ENCODE assay signal across 8 cellular contexts in the genomic region with DNA sequence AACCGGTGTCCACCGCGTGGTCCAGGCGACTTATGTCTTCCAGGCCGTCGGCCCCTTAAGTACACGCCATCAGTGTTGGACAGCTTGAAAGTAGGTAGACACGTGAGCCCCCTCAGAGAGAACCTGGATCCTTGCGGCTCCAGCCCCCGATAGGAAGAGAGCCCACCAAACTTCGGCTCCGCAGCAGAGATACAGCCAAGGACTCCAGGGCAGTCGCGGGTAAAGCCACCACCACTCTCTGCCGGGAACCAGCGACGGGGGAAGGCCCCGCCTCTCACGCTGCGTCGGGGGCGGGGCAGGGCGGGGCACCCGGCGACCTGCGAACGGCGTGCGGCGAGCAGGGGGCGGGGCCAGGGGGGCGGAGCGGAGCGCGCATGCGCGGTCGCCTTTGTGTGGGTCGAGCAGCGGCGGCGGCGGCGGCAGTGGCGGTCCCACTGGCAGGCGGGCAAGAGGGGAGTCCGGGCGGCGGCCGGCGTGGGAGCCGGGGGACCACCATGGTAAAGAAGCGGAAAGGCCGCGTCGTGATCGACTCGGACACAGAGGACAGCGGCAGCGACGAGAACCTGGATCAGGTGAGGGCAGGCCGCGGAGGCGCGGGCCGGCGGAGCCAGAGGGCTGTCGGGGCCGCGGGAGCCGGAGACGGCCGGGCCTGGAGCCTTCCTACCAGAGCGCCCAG. TPM values are rescaled to one million over a fixed set of nuclear protein-coding genes. Genes with fewer than 3 reads are reported as not detected.
DNase-seq lines count a peak whose midpoint lies in the region; TF ChIP-seq lines count a peak whose summit lies in the region.

RTF1 (plus strand) TSS at position 354 of the 676 bp plus-strand sequence; CDS start at position 375, 21 bp downstream.

- H3K9me3 ChIP-seq in MG63 (no peaks in the 10 kb centered on the region), SJCRH30 (replicated peaks) (no peaks in the 10 kb centered on the region), neural progenitor cell (ENCODE audit: low read depth) (no peaks in the 10 kb centered on the region), stomach smooth muscle (ENCODE audit: control insufficient read depth in 2 of 2, low read length in 2 of 2) (no peaks in the 10 kb centered on the region)

- H3K27me3 ChIP-seq in H7 (ENCODE audit: control insufficient read depth, insufficient read depth, low read length), result no peaks in the 10 kb centered on the region
- no peaks in the 10 kb centered on the region for H3K27me3 ChIP-seq in MG63
- H3K27me3 ChIP-seq in SJCRH30, result no peaks in the 10 kb centered on the region
- no peaks in the 10 kb centered on the region for H3K27me3 ChIP-seq in neural progenitor cell
- H3K27me3 ChIP-seq in stomach smooth muscle (ENCODE audit: control insufficient read depth in 1 of 2, insufficient read depth in 2 of 2, low read length in 2 of 2), result no peaks in the 10 kb centered on the region

- peak within 1 kb of the TSS; percentile 100 for H3K4me3 Mint-ChIP-seq in neural progenitor cell

- H3K27ac ChIP-seq in SJCRH30, result peak within 1 kb of the TSS; percentile 63
- peak within 1 kb of the TSS; percentile 5 for H3K27ac ChIP-seq in neural progenitor cell
- H3K27ac ChIP-seq in stomach smooth muscle (ENCODE audit: low read length), result peak within 1 kb of the TSS; percentile 78

- no peaks in the 10 kb centered on the region for H3K36me3 ChIP-seq in H7 (replicated peaks; ENCODE audit: control insufficient read depth, insufficient read depth, low read length)
- H3K36me3 ChIP-seq in MG63, result no peaks in the 10 kb centered on the region
- H3K36me3 ChIP-seq in SJCRH30, result no peaks in the 10 kb centered on the region
- no peaks in the 10 kb centered on the region for H3K36me3 ChIP-seq in neural progenitor cell
- no peaks in the 10 kb centered on the region for H3K36me3 ChIP-seq in stomach smooth muscle (ENCODE audit: control insufficient read depth in 2 of 2, insufficient read depth in 2 of 2, low read length in 2 of 2)

- H4K20me1 ChIP-seq in neural progenitor cell (ENCODE audit: low read depth), result peaks cover 48% of the 10 kb centered on the region

- peaks cover 15% of the 10 kb centered on the region for H3F3A ChIP-seq in neural progenitor cell (ENCODE audit: low read depth)

- H2AFZ ChIP-seq in neural progenitor cell (replicated peaks), result peak within 1 kb of the TSS; percentile 95

- peaks cover 60% of the 10 kb centered on the region for H3K79me2 ChIP-seq in neural progenitor cell (ENCODE audit: low read depth)

- peaks cover 5% of the 10 kb centered on the region for H3K27me3 Mint-ChIP-seq in neural progenitor cell (ENCODE audit: insufficient read depth, low read depth)

- H3K9ac ChIP-seq in neural progenitor cell, result peak within 1 kb of the TSS; percentile 78
- peak within 1 kb of the TSS; percentile 86 to 90 for H3K9ac ChIP-seq in stomach smooth muscle (ENCODE audit: low read length in 2 of 2)

- H3K4me1 ChIP-seq in SJCRH30, result no peaks in the 10 kb centered on the region
- peaks cover 6% of the 10 kb centered on the region for H3K4me1 ChIP-seq in neural progenitor cell
- peaks cover 12% of the 10 kb centered on the region for H3K4me1 ChIP-seq in stomach smooth muscle (ENCODE audit: control insufficient read depth, insufficient read depth, low read length)

- peaks cover 3% of the 10 kb centered on the region for H3K36me3 Mint-ChIP-seq in neural progenitor cell

- peak; percentile 94 for DNase-seq in ELF-1 (ENCODE audit: low read depth, low spot score)
- peak; percentile 99 for DNase-seq in H7
- peak; percentile 89 for DNase-seq in MG63
- DNase-seq in SJCRH30, result peak; percentile 93 to 94
- peak; percentile 97 for DNase-seq in activated gamma-delta T cell treated with anti-CD3 and anti-CD28 coated beads, Interleukin-2, amount 50 U/mL, for 16 hours (ENCODE audit: low read depth)
- DNase-seq in foreskin fibroblast, result peak; percentile 86 to 97
- DNase-seq in neural progenitor cell (ENCODE audit: low spot score), result peak; percentile 97

- H3K4me3 ChIP-seq in H7 (ENCODE audit: insufficient read depth, low read depth, low read length) (peak within 1 kb of the TSS; percentile 76), MG63 (peak within 1 kb of the TSS; percentile 86), SJCRH30 (peak within 1 kb of the TSS; percentile 95), foreskin fibroblast (ENCODE audit: low read depth in 1 of 2, low read length in 2 of 2) (peak within 1 kb of the TSS; percentile 59 to 93), neural progenitor cell (peak within 1 kb of the TSS; percentile 75), stomach smooth muscle (ENCODE audit: low read length in 2 of 2) (peak within 1 kb of the TSS; percentile 91 to 99)

- peaks cover 28% of the 10 kb centered on the region for H3K4me1 Mint-ChIP-seq in neural progenitor cell

- no peaks in the 10 kb centered on the region for H3K9me3 Mint-ChIP-seq in neural progenitor cell

- peak within 1 kb of the TSS; percentile 78 for H3K27ac Mint-ChIP-seq in neural progenitor cell

- TF ChIP-seq CTCF in foreskin fibroblast (IDR thresholded peaks at IDR 0.05; ENCODE audit: low read depth, low read length), result no peak
- TF ChIP-seq CTCF in neural progenitor cell (IDR thresholded peaks at IDR 0.05), result no peak

- peak within 1 kb of the TSS; percentile 90 for H3K4me2 ChIP-seq in neural progenitor cell

RNA-seq across cellular contexts. Expression of gene RTF1, which starts in this region (rescaled TPM):
- total RNA-seq in H7 (2014; rRNA removed; shearing (Covaris generic)), result 24.9 and 40.2 TPM in 2 replicates
- total RNA-seq in MG63 (2014; rRNA removed; shearing (Covaris generic); ENCODE audit: low replicate concordance), result 25.1 and 26.5 TPM in 2 replicates
- 49.8 and 53.9 TPM in 2 replicates for total RNA-seq in SJCRH30 (2014; rRNA removed; shearing (Covaris generic))
- 49.7 and 73.8 TPM in 2 replicates for total RNA-seq in neural progenitor cell (ENCODE audit: low replicate concordance)

Comparison
In these comparisons a context has a peak if more than half of its experiments do, and no peak if none do; other contexts are left out.
1. Peak in every context shown above with its lines: DNase-seq, H3K4me3 ChIP-seq and H3K27ac ChIP-seq.
2. H3K27ac ChIP-seq: peak in every context shown above with its lines; median percentile 78 in stomach smooth muscle; 63 in SJCRH30; 5 in neural progenitor cell.